Comparison of ENCODE assay signal across 1 cellular context in genomic region chr18:9716780-9717563, GRCh38.
TF ChIP-seq lines count a peak whose summit lies in the region.

No MANE protein-coding gene starts in this region.

TF ChIP-seq in GM12878, 131 proteins besides CTCF, POLR2A, EP300 and RAD21 (continued from another document):
- no peak for TF ChIP-seq PRDM15 (CRISPR knock-in tag; IDR thresholded peaks at IDR 0.05)
- TF ChIP-seq GATAD2B (conservative IDR thresholded peaks at IDR 0.05; ENCODE audit: low read depth): no peak
